ENCODE assay signal across 1 cellular context in the genomic region with DNA sequence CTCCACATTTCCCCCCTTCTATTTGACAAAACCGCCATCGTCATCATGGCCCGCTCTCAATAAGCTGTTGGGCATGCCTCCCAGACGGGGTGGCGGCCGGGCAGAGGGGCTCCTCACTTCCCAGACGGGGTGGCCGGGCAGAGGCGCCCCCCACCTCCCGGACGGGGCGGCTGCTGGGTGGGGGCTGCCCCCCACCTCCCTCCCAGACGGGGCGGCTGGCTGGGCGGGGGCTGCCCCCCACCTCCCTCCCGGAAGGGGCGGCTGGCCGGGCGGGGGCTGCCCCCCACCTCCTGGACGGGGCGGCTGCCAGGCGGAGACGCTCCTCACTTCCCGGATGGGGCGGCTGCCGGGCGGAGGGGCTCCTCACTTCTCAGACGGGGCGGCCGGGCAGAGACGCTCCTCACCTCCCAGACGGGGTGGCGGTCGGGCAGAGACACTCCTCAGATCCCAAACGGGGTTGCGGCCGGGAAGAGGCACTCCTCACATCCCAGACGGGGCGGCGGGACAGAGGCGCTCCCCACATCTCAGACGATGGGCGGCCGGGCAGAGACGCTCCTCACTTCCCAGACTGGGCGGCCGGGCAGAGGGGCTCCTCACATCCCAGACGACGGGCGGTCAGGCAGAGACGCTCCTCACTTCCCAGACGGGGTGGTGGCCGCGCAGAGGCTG. TPM values are rescaled to one million over a fixed set of nuclear protein-coding genes. Genes with fewer than 3 reads are reported as not detected.
"Had no signal": no experiment of that assay in that cellular context is flagged by ENCODE, and none has a peak within 500 bp of the region (broad histone marks: within the 10 kb centered on the region; RNA-seq: fewer than 3 reads in every experiment).

No MANE protein-coding gene starts in this region.

RNA-seq across cellular contexts. Expression of gene TIGD4, which starts 14.3 kb away (rescaled TPM):
- total RNA-seq: glomerular endothelial cell had no signal
